1 cellular context compared by ENCODE assay signal in genomic region chr20:32950529-32950928, GRCh38.
TF ChIP-seq lines count a peak whose summit lies in the region.

No MANE protein-coding gene starts in this region.

TF ChIP-seq in H1, 55 proteins besides CTCF, POLR2A, EP300 and RAD21:
- peak; percentile 99 for TF ChIP-seq TCF12 (IDR thresholded peaks at IDR 0.05; ENCODE audit: low read depth, low read length)
- TF ChIP-seq TEAD4 (IDR thresholded peaks at IDR 0.05; ENCODE audit: low read depth, low read length), result peak; percentile 80; the same call in 1 of the 2 replicates
- TF ChIP-seq POLR2AphosphoS5 (IDR thresholded peaks at IDR 0.05; ENCODE audit: low read depth, low read length), result peak; percentile 88
- TF ChIP-seq, protein P1, sequence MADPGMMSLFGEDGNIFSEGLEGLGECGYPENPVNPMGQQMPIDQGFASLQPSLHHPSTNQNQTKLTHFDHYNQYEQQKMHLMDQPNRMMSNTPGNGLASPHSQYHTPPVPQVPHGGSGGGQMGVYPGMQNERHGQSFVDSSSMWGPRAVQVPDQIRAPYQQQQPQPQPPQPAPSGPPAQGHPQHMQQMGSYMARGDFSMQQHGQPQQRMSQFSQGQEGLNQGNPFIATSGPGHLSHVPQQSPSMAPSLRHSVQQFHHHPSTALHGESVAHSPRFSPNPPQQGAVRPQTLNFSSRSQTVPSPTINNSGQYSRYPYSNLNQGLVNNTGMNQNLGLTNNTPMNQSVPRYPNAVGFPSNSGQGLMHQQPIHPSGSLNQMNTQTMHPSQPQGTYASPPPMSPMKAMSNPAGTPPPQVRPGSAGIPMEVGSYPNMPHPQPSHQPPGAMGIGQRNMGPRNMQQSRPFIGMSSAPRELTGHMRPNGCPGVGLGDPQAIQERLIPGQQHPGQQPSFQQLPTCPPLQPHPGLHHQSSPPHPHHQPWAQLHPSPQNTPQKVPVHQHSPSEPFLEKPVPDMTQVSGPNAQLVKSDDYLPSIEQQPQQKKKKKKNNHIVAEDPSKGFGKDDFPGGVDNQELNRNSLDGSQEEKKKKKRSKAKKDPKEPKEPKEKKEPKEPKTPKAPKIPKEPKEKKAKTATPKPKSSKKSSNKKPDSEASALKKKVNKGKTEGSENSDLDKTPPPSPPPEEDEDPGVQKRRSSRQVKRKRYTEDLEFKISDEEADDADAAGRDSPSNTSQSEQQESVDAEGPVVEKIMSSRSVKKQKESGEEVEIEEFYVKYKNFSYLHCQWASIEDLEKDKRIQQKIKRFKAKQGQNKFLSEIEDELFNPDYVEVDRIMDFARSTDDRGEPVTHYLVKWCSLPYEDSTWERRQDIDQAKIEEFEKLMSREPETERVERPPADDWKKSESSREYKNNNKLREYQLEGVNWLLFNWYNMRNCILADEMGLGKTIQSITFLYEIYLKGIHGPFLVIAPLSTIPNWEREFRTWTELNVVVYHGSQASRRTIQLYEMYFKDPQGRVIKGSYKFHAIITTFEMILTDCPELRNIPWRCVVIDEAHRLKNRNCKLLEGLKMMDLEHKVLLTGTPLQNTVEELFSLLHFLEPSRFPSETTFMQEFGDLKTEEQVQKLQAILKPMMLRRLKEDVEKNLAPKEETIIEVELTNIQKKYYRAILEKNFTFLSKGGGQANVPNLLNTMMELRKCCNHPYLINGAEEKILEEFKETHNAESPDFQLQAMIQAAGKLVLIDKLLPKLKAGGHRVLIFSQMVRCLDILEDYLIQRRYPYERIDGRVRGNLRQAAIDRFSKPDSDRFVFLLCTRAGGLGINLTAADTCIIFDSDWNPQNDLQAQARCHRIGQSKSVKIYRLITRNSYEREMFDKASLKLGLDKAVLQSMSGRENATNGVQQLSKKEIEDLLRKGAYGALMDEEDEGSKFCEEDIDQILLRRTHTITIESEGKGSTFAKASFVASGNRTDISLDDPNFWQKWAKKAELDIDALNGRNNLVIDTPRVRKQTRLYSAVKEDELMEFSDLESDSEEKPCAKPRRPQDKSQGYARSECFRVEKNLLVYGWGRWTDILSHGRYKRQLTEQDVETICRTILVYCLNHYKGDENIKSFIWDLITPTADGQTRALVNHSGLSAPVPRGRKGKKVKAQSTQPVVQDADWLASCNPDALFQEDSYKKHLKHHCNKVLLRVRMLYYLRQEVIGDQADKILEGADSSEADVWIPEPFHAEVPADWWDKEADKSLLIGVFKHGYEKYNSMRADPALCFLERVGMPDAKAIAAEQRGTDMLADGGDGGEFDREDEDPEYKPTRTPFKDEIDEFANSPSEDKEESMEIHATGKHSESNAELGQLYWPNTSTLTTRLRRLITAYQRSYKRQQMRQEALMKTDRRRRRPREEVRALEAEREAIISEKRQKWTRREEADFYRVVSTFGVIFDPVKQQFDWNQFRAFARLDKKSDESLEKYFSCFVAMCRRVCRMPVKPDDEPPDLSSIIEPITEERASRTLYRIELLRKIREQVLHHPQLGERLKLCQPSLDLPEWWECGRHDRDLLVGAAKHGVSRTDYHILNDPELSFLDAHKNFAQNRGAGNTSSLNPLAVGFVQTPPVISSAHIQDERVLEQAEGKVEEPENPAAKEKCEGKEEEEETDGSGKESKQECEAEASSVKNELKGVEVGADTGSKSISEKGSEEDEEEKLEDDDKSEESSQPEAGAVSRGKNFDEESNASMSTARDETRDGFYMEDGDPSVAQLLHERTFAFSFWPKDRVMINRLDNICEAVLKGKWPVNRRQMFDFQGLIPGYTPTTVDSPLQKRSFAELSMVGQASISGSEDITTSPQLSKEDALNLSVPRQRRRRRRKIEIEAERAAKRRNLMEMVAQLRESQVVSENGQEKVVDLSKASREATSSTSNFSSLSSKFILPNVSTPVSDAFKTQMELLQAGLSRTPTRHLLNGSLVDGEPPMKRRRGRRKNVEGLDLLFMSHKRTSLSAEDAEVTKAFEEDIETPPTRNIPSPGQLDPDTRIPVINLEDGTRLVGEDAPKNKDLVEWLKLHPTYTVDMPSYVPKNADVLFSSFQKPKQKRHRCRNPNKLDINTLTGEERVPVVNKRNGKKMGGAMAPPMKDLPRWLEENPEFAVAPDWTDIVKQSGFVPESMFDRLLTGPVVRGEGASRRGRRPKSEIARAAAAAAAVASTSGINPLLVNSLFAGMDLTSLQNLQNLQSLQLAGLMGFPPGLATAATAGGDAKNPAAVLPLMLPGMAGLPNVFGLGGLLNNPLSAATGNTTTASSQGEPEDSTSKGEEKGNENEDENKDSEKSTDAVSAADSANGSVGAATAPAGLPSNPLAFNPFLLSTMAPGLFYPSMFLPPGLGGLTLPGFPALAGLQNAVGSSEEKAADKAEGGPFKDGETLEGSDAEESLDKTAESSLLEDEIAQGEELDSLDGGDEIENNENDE (IDR thresholded peaks at IDR 0.05; ENCODE audit: insufficient replicate concordance, low read length), result peak; percentile 55
- 0 out of 2 replicates have a peak, but pooled peaks have one; percentile 5 for TF ChIP-seq CEBPB (IDR thresholded peaks at IDR 0.05; ENCODE audit: low read depth, low read length)
- TF ChIP-seq HDAC6 (IDR thresholded peaks at IDR 0.05; ENCODE audit: low read depth, low read length), result peak; percentile 39
- 0 out of 2 replicates have a peak, but pooled peaks have one; percentile 18 for TF ChIP-seq RXRA (IDR thresholded peaks at IDR 0.05; ENCODE audit: insufficient read depth, low read depth, low read length)
TF ChIP-seq in H1: peak in this region for 7; not testable (repeated sequence) for 48.
